Comparison of ENCODE assay signal across 9 cellular contexts in genomic region chr1:63592536-63593302, GRCh38. TPM values are rescaled to one million over a fixed set of nuclear protein-coding genes. Genes with fewer than 3 reads are reported as not detected.
DNase-seq lines count a peak whose midpoint lies in the region; ATAC-seq, FAIRE-seq and TF ChIP-seq lines count a peak whose summit lies in the region.
"Had no signal": no experiment of that assay in that cellular context is flagged by ENCODE, and none has a peak within 500 bp of the region (broad histone marks: within the 10 kb centered on the region; RNA-seq: fewer than 3 reads in every experiment).

No MANE protein-coding gene starts in this region.

- peak overlapping the region; percentile 79 for H3K4me2 ChIP-seq in Karpas-422 (ENCODE audit: low read depth, low read length, poor library complexity, severe bottlenecking)
- peak overlapping the region; percentile 81 for H3K4me2 ChIP-seq in mesenchymal stem cell (ENCODE audit: low read length, poor library complexity, severe bottlenecking)

- no peak for FAIRE-seq in D721Med (lab: Jason Lieb, UNC)

- H2BK12ac ChIP-seq in mesenchymal stem cell (ENCODE audit: low read length in 2 of 2) = no peak overlapping the region

- H2AFZ ChIP-seq in Karpas-422 (ENCODE audit: low read length) = peak overlapping the region; percentile 85
- H2AFZ ChIP-seq in mesenchymal stem cell (ENCODE audit: low read depth, low read length) = peak overlapping the region; percentile 49

- H3K27ac ChIP-seq in Karpas-422 (ENCODE audit: low read length) (no peak overlapping the region), breast epithelium (peak overlapping the region; percentile 97), mesenchymal stem cell (ENCODE audit: low read length, poor library complexity, severe bottlenecking) (no peak overlapping the region), upper lobe of left lung (peak overlapping the region; percentile 92 to 98 (median 95))
- H3K27ac ChIP-seq: SK-N-MC had no signal

- no peak overlapping the region for H2BK15ac ChIP-seq in mesenchymal stem cell (ENCODE audit: low read depth, poor library complexity, severe bottlenecking)

- H2BK5ac ChIP-seq in mesenchymal stem cell (ENCODE audit: low read depth, low read length, poor library complexity, severe bottlenecking) = no peak overlapping the region

- H4K20me1 ChIP-seq in Karpas-422 (ENCODE audit: insufficient read depth, low read depth, low read length) = no peaks in the 10 kb centered on the region

- H3K18ac ChIP-seq in mesenchymal stem cell (ENCODE audit: low read depth in 1 of 2, low read length in 2 of 2) = peak overlapping the region in 1 of 2 experiments; percentile 92

- H3K9me2 ChIP-seq in Karpas-422 (replicated peaks; ENCODE audit: insufficient read depth, low read length) = no peaks in the 10 kb centered on the region

- TF ChIP-seq POLR2A in breast epithelium (IDR thresholded peaks at IDR 0.05) (no peak), upper lobe of left lung (IDR thresholded peaks at IDR 0.05) (no peak)

- H3K14ac ChIP-seq in mesenchymal stem cell (ENCODE audit: low read length in 2 of 2) = no peak overlapping the region

- intact Hi-C loops in breast epithelium (cut with DNase I; ENCODE audit: low total_unique reads) = no loop called here

- peak; percentile 19 for DNase-seq in D721Med (ENCODE audit: insufficient read length, low spot score)
- DNase-seq in Karpas-422 = no peak
- no peak for DNase-seq in breast epithelium (ENCODE audit: low spot score in 2 of 2)
- DNase-seq in mesenchymal stem cell = no peak
- no peak for DNase-seq in upper lobe of left lung
- DNase-seq in activated CD8-positive, alpha-beta memory T cell treated with anti-CD3 and anti-CD28 coated beads, Interleukin-2, amount 50 U/mL, for 48 hours = no peak
- no peak for DNase-seq in effector CD8-positive, alpha-beta T cell (lab: John Stamatoyannopoulos, UW)

- peak overlapping the region; percentile 82 for H3K9ac ChIP-seq in Karpas-422 (ENCODE audit: low read length)
- H3K9ac ChIP-seq in mesenchymal stem cell (ENCODE audit: low read length) = peak overlapping the region; percentile 95

- WGBS in mesenchymal stem cell = 41% methylated on average over 15 of the region's 18 CpGs
- WGBS in upper lobe of left lung, 2 donors = 31 to 50% methylated on average over 15 to 18 of the region's 18 CpGs

- peak overlapping the region; percentile 6 for H2BK120ac ChIP-seq in mesenchymal stem cell (ENCODE audit: low read depth, low read length)

- peaks cover 14% of the 10 kb centered on the region for H3K79me1 ChIP-seq in mesenchymal stem cell (replicated peaks; ENCODE audit: low read length, poor library complexity, severe bottlenecking)

- no peak overlapping the region for H3K23ac ChIP-seq in mesenchymal stem cell (ENCODE audit: low read length in 2 of 2)

- peaks cover 52% of the 10 kb centered on the region for H3K79me2 ChIP-seq in Karpas-422 (ENCODE audit: low read length)

- H4K8ac ChIP-seq in mesenchymal stem cell (ENCODE audit: low read length) = peak overlapping the region; percentile 92

- no peak for ATAC-seq in upper lobe of left lung (ENCODE audit: low FRiP score in 2 of 2)
- ATAC-seq in GM19023 (IDR thresholded peaks at IDR 0.05; ENCODE audit: unreplicated experiment) = no peak

- no peak for TF ChIP-seq EP300 in upper lobe of left lung (IDR thresholded peaks at IDR 0.05)

- no peak overlapping the region for H2AK5ac ChIP-seq in mesenchymal stem cell (ENCODE audit: low read length, severe bottlenecking)

- H3K9me3 ChIP-seq in Karpas-422 (ENCODE audit: low read length) = no peaks in the 10 kb centered on the region
- no peaks in the 10 kb centered on the region for H3K9me3 ChIP-seq in breast epithelium
- no peaks in the 10 kb centered on the region for H3K9me3 ChIP-seq in mesenchymal stem cell (ENCODE audit: control insufficient read depth, low read length)
- H3K9me3 ChIP-seq in upper lobe of left lung = no peaks in the 10 kb centered on the region

- H3K4me1 ChIP-seq in Karpas-422 (ENCODE audit: low read length) (peaks cover 11% of the 10 kb centered on the region), breast epithelium (no peaks in the 10 kb centered on the region), mesenchymal stem cell (ENCODE audit: control insufficient read depth, insufficient read depth, low read depth, low read length) (no peaks in the 10 kb centered on the region), upper lobe of left lung (peaks cover 3 to 12% (median 4%) of the 10 kb centered on the region in 4 donors)

- no peak overlapping the region for H4K91ac ChIP-seq in mesenchymal stem cell (ENCODE audit: low read length)

- no peak overlapping the region for H3K4ac ChIP-seq in mesenchymal stem cell (ENCODE audit: low read depth in 1 of 2, low read length in 2 of 2)

- no peak for TF ChIP-seq CTCF in D721Med (IDR thresholded peaks at IDR 0.05; ENCODE audit: insufficient read depth, missing control alignments)
- no peak for TF ChIP-seq CTCF in breast epithelium (IDR thresholded peaks at IDR 0.05)
- TF ChIP-seq CTCF in upper lobe of left lung (IDR thresholded peaks at IDR 0.05) = no peak

- H3K4me3 ChIP-seq in Karpas-422 (ENCODE audit: low read length) = peak overlapping the region; percentile 86
- peak overlapping the region; percentile 78 to 92 (median 82) for H3K4me3 ChIP-seq in breast epithelium
- peak overlapping the region; percentile 79 to 94 for H3K4me3 ChIP-seq in mesenchymal stem cell (ENCODE audit: insufficient read depth in 1 of 2, low read depth in 1 of 2, low read length in 2 of 2)
- peak overlapping the region; percentile 75 to 91 (median 90) for H3K4me3 ChIP-seq in upper lobe of left lung

- H3K36me3 ChIP-seq in Karpas-422 (ENCODE audit: insufficient read depth, low read length) (peaks cover 5% of the 10 kb centered on the region; the same call in 1 of the 2 replicates), breast epithelium (no peaks in the 10 kb centered on the region), mesenchymal stem cell (ENCODE audit: control insufficient read depth in 1 of 2, insufficient read depth in 2 of 2, low read depth in 1 of 2, low read length in 2 of 2) (no peaks in the 10 kb centered on the region), upper lobe of left lung (no peaks in the 10 kb centered on the region)

- H3K27me3 ChIP-seq in Karpas-422 (ENCODE audit: low read length) (no peaks in the 10 kb centered on the region), breast epithelium (no peaks in the 10 kb centered on the region), mesenchymal stem cell (ENCODE audit: control insufficient read depth in 1 of 2, insufficient read depth in 1 of 2, low read length in 2 of 2) (no peaks in the 10 kb centered on the region), upper lobe of left lung (no peaks in the 10 kb centered on the region)

RNA-seq across cellular contexts. Expression of gene PGM1, which starts 0.5 kb away (rescaled TPM):
- 67.1 and 89.0 TPM in 2 replicates for total RNA-seq in Karpas-422 (2014; rRNA removed; shearing (Covaris generic); ENCODE audit: low replicate concordance)
- total RNA-seq in breast epithelium = 100 to 1,000 TPM in 1 of 3 donors, 10 to 100 TPM in 2; 59.0 to 130 (median 80.1) TPM
- 22.1 TPM for polyA plus RNA-seq in mesenchymal stem cell (2013, experiment 1 of 2)
- polyA plus RNA-seq in mesenchymal stem cell (2013, experiment 2 of 2) = 21.4 TPM
- 100 to 1,000 TPM in 1 of 6 donors, 10 to 100 TPM in 5; 25.1 to 101 (median 61.3) TPM for total RNA-seq in upper lobe of left lung

Comparison
In these comparisons a context has a peak if more than half of its experiments do, and no peak if none do; other contexts are left out.
1. H3K27ac ChIP-seq: peak in breast epithelium (2 of 2) and upper lobe of left lung (4 of 4); none in Karpas-422 (single experiment) and mesenchymal stem cell (single experiment).
2. Peak in every context shown above with its lines, with median percentiles within 50 percentile points of each other: H3K4me3 ChIP-seq.